Comparison of ENCODE assay signal across 8 cellular contexts in genomic region chr14:35534130-35534883, GRCh38. TPM values are rescaled to one million over a fixed set of nuclear protein-coding genes. Genes with fewer than 3 reads are reported as not detected.
DNase-seq lines count a peak whose midpoint lies in the region; ATAC-seq, FAIRE-seq and TF ChIP-seq lines count a peak whose summit lies in the region.

INSM2 (plus strand) TSS chr14:35534164; CDS start chr14:35534253, 89 bp downstream.

- H3K9ac ChIP-seq in NT2/D1 (ENCODE audit: insufficient read length, low read depth), result peak within 1 kb of the TSS; percentile 72

- ATAC-seq in HG02623 (IDR thresholded peaks at IDR 0.05; ENCODE audit: unreplicated experiment) (peak; percentile 18), right lobe of liver (no peak)

- no peaks in the 10 kb centered on the region for H3K9me3 ChIP-seq in NT2/D1 (ENCODE audit: insufficient read depth, low read length)
- no peaks in the 10 kb centered on the region for H3K9me3 ChIP-seq in right lobe of liver
- no peaks in the 10 kb centered on the region for H3K9me3 ChIP-seq in thymus (ENCODE audit: control insufficient read depth)

- DNase-seq in NCI-H1694 treated with DMSO at 0.1 percent for 48 hours (lab: John Stamatoyannopoulos, UW), result peak; percentile 69
- no peak for DNase-seq in NCI-H1694 (lab: John Stamatoyannopoulos, UW)
- DNase-seq in NT2/D1 (ENCODE audit: low read depth, low spot score), result no peak
- peak; percentile 4 for DNase-seq in bronchial epithelial cell (ENCODE audit: low read depth)
- peak in 1 of 3 donors; percentile 25 for DNase-seq in right lobe of liver
- DNase-seq in NCI-H2081 treated with DMSO at 0.1 percent for 48 hours (lab: John Stamatoyannopoulos, UW), result no peak

- no peak for TF ChIP-seq CTCF in bronchial epithelial cell (IDR thresholded peaks at IDR 0.05; ENCODE audit: insufficient read depth, low read length, severe bottlenecking)
- no peak for TF ChIP-seq CTCF in right lobe of liver (IDR thresholded peaks at IDR 0.05)

- H3K27me3 ChIP-seq in NT2/D1 (ENCODE audit: insufficient read depth, insufficient read length) (peaks cover 82% of the 10 kb centered on the region), bronchial epithelial cell (ENCODE audit: control insufficient read depth, insufficient read depth, low read length) (peaks cover 26% of the 10 kb centered on the region), right lobe of liver (peaks cover 0 to 36% of the 10 kb centered on the region in 2 donors), thymus (ENCODE audit: control insufficient read depth, insufficient read depth) (peaks cover 49% of the 10 kb centered on the region)

- FAIRE-seq in bronchial epithelial cell (lab: Jason Lieb, UNC), result no peak

- no peak for TF ChIP-seq POLR2A in right lobe of liver (IDR thresholded peaks at IDR 0.05)

- H3K27ac ChIP-seq in right lobe of liver (no peak within 1 kb of the TSS), thymus (ENCODE audit: low read depth) (no peak within 1 kb of the TSS)

- WGBS in right lobe of liver (ENCODE audit: insufficient coverage, low coverage, low lambda C conversion rate, missing lambda C conversion rate), result 0% methylated on average over 5 of the region's 85 CpGs
- 3% methylated on average over 85 of the region's 85 CpGs for WGBS in thymus

- H3K4me3 ChIP-seq in NT2/D1 (ENCODE audit: insufficient read length, low read depth), result peak within 1 kb of the TSS; percentile 58
- peak within 1 kb of the TSS; percentile 51 for H3K4me3 ChIP-seq in bronchial epithelial cell (ENCODE audit: low read depth, low read length)
- H3K4me3 ChIP-seq in right lobe of liver, result peak within 1 kb of the TSS; percentile 44 to 58 (median 53)
- H3K4me3 ChIP-seq in thymus (ENCODE audit: low read length), result peak within 1 kb of the TSS; percentile 67

- H3K36me3 ChIP-seq in NT2/D1 (ENCODE audit: insufficient read depth, insufficient read length, low read length) (no peaks in the 10 kb centered on the region), bronchial epithelial cell (ENCODE audit: control insufficient read depth, insufficient read depth, low read length) (no peaks in the 10 kb centered on the region), right lobe of liver (peaks cover 0 to 3% (median 0%) of the 10 kb centered on the region in 4 donors), thymus (ENCODE audit: control insufficient read depth, insufficient read depth) (no peaks in the 10 kb centered on the region)

- H3K4me1 ChIP-seq in NT2/D1 (ENCODE audit: insufficient read depth, insufficient read length), result peaks cover 6% of the 10 kb centered on the region
- peaks cover 0 to 28% (median 9%) of the 10 kb centered on the region in 4 donors for H3K4me1 ChIP-seq in right lobe of liver
- peaks cover 12% of the 10 kb centered on the region for H3K4me1 ChIP-seq in thymus (ENCODE audit: control insufficient read depth, insufficient read depth, low read length)

- intact Hi-C loops in right lobe of liver (cut with DNase I), result no loop called here

RNA-seq across cellular contexts. Expression of gene INSM2, which starts in this region (rescaled TPM):
- total RNA-seq in bronchial epithelial cell, result not detected in 2 replicates
- not detected for total RNA-seq in right lobe of liver
- 0.21 TPM for polyA plus RNA-seq in thymus

Comparison
In these comparisons a context has a peak if more than half of its experiments do, and no peak if none do; other contexts are left out.
1. Peak in DNase-seq and H3K4me3 ChIP-seq in bronchial epithelial cell; RNA of the gene not detected or under 1 TPM.